ENCODE assay signal across 8 cellular contexts in genomic region chrX:1446984-1447968, GRCh38. TPM values are rescaled to one million over a fixed set of nuclear protein-coding genes. Genes with fewer than 3 reads are reported as not detected.
DNase-seq lines count a peak whose midpoint lies in the region; ATAC-seq, FAIRE-seq and TF ChIP-seq lines count a peak whose summit lies in the region.
"Not testable (repeated sequence)": the region's sequence is repeated elsewhere in the genome, so short reads cannot be mapped to it uniquely, and the experiment has no call there.

No MANE protein-coding gene starts in this region.

- peaks cover 59% of the 10 kb centered on the region for H3K9me3 Mint-ChIP-seq in T-helper 2 cell treated with Interferon-gamma antibody and Interleukin-4, amounts not matched to agents 5 μg/mL and 100 μg/mL, for 36 hours
- H3K9me3 Mint-ChIP-seq in effector memory CD8-positive, alpha-beta T cell = peaks cover 23 to 30% of the 10 kb centered on the region in 2 donors

- H3K36me3 ChIP-seq in lower lobe of right lung = not testable (repeated sequence)

- not testable (repeated sequence) for TF ChIP-seq RAD21 in A549 (conservative IDR thresholded peaks at IDR 0.05 in 1 of 2, IDR thresholded peaks at IDR 0.05 in 1 of 2)

- not testable (repeated sequence) for TF ChIP-seq POLR2A in A549 (IDR thresholded peaks at IDR 0.05; ENCODE audit: low read length)

- CTCF ChIA-PET in A549 (lab: Yijun Ruan, JAX) = not testable (repeated sequence)

- not testable (repeated sequence) for TF ChIP-seq EP300 in A549 (IDR thresholded peaks at IDR 0.05)

- TF ChIP-seq CTCF in A549 (IDR thresholded peaks at IDR 0.05); lower lobe of right lung (IDR thresholded peaks at IDR 0.05): not testable (repeated sequence)

- H3K9me3 ChIP-seq in A549, lower lobe of right lung: not testable (repeated sequence)

- H3K27me3 ChIP-seq in lower lobe of right lung (ENCODE audit: low read depth) = not testable (repeated sequence)

- not testable (repeated sequence) for H3K27me3 Mint-ChIP-seq in T-helper 2 cell treated with Interferon-gamma antibody and Interleukin-4, amounts not matched to agents 5 μg/mL and 100 μg/mL, for 36 hours (ENCODE audit: low read depth); effector memory CD8-positive, alpha-beta T cell

- POLR2A ChIA-PET in A549 (lab: Yijun Ruan, JAX) = not testable (repeated sequence)

- H3K4me1 ChIP-seq in A549 = peaks cover 13% of the 10 kb centered on the region; the same call in 2 of the 3 replicates
- not testable (repeated sequence) for H3K4me1 ChIP-seq in lower lobe of right lung

- intact Hi-C loops in lower lobe of right lung (cut with DNase I) = not testable (repeated sequence)

- WGBS in A549 (ENCODE audit: missing lambda C conversion rate) = 94% methylated on average over 13 of the region's 13 CpGs

- peak; percentile 82 for FAIRE-seq in A549 (lab: Jason Lieb, UNC)

- H3K27ac ChIP-seq in A549, lower lobe of right lung: not testable (repeated sequence)

- not testable (repeated sequence) for H3K4me3 ChIP-seq in A549, lower lobe of right lung

- peak overlapping the region; percentile 45 for H3K27ac Mint-ChIP-seq in T-helper 2 cell treated with Interferon-gamma antibody and Interleukin-4, amounts not matched to agents 5 μg/mL and 100 μg/mL, for 36 hours
- peak overlapping the region in 1 of 2 donors; percentile 17 for H3K27ac Mint-ChIP-seq in effector memory CD8-positive, alpha-beta T cell

- peaks cover 10% of the 10 kb centered on the region for H3K4me1 Mint-ChIP-seq in T-helper 2 cell treated with Interferon-gamma antibody and Interleukin-4, amounts not matched to agents 5 μg/mL and 100 μg/mL, for 36 hours (ENCODE audit: low read depth)
- H3K4me1 Mint-ChIP-seq in effector memory CD8-positive, alpha-beta T cell (ENCODE audit: low read depth in 2 of 2) = peaks cover 36 to 50% of the 10 kb centered on the region in 2 donors

- peaks cover 71% of the 10 kb centered on the region for H3K36me3 Mint-ChIP-seq in T-helper 2 cell treated with Interferon-gamma antibody and Interleukin-4, amounts not matched to agents 5 μg/mL and 100 μg/mL, for 36 hours (ENCODE audit: low read depth)
- H3K36me3 Mint-ChIP-seq in effector memory CD8-positive, alpha-beta T cell (ENCODE audit: insufficient read depth) = peaks cover 46% of the 10 kb centered on the region

- not testable (repeated sequence) for DNase-seq in A549 (ENCODE audit: low read depth in 1 of 2, low spot score in 1 of 2)
- DNase-seq in T-helper 2 cell treated with Interferon-gamma antibody and Interleukin-4, amounts not matched to agents 5 μg/mL and 100 μg/mL, for 36 hours (ENCODE audit: low spot score) = peak; percentile 3
- peak; percentile 25 to 32 for DNase-seq in activated T-cell treated with anti-CD3 and anti-CD28 coated beads, Interleukin-2, amount 50 U/mL, for 48 hours
- peak in 1 of 3 experiments; percentile 2 for DNase-seq in effector memory CD8-positive, alpha-beta T cell
- peak; percentile 4 for DNase-seq in lower lobe of right lung
- DNase-seq in stimulated activated CD4-positive, alpha-beta T cell treated with anti-CD3 and anti-CD28 coated beads, Interleukin-4, amount 100 ng/mL, for 24 hours = peak; percentile 3

- H3K4me2 ChIP-seq in A549 = not testable (repeated sequence)

- not testable (repeated sequence) for H3K4me3 Mint-ChIP-seq in T-helper 2 cell treated with Interferon-gamma antibody and Interleukin-4, amounts not matched to agents 5 μg/mL and 100 μg/mL, for 36 hours
- H3K4me3 Mint-ChIP-seq in effector memory CD8-positive, alpha-beta T cell = peak overlapping the region in 1 of 2 donors; percentile 8

- ATAC-seq in A549, lower lobe of right lung: not testable (repeated sequence)
- ATAC-seq in GM18511 (IDR thresholded peaks at IDR 0.05; ENCODE audit: unreplicated experiment) = peak; percentile 55
- ATAC-seq in HG03108 (IDR thresholded peaks at IDR 0.05; ENCODE audit: unreplicated experiment) = peak; percentile 43
- peak; percentile 56 for ATAC-seq in effector memory CD8-positive, alpha-beta T cell (replicated peaks)

TF ChIP-seq in A549, 52 proteins besides CTCF, POLR2A, EP300 and RAD21:
- peak; percentile 90 for TF ChIP-seq EHMT2 (IDR thresholded peaks at IDR 0.05; ENCODE audit: low read depth)
TF ChIP-seq in A549: peak in this region for 1; not testable (repeated sequence) for 51.

RNA-seq across cellular contexts. Expression of gene ASMTL, which starts 5.4 kb away (rescaled TPM):
- polyA plus RNA-seq in A549 (2011; rRNA removed) (15.4 and 15.6 TPM in 2 replicates), A549 (2017; fragmentation: RNase III; extraction: RNeasy Plus Mini Kit Qiagen cat#74134 plus additional on column Dnase treatment) (12.2 to 14.4 TPM (median 12.3 TPM) in 3 replicates)
- 26.6 and 30.8 TPM in 2 replicates for polyA plus RNA-seq in A549 (2012; cell fraction: cytosol; rRNA removed)
- polyA plus RNA-seq in A549 (2012; cell fraction: nucleus; rRNA removed) = 39.8 and 40.3 TPM in 2 replicates
- 14.7 and 16.7 TPM in 2 replicates for polyA minus RNA-seq in A549 (2011; rRNA and poly(A)+ RNA removed)
- 19.1 TPM for total RNA-seq in lower lobe of right lung

RNA-seq across cellular contexts. Expression of gene SLC25A6, which starts 55.4 kb away (rescaled TPM):
- polyA plus RNA-seq in A549 (2011; rRNA removed) (252 and 291 TPM in 2 replicates), A549 (2017; fragmentation: RNase III; extraction: RNeasy Plus Mini Kit Qiagen cat#74134 plus additional on column Dnase treatment) (439 to 448 TPM (median 446 TPM) in 3 replicates)
- polyA plus RNA-seq in A549 (2012; cell fraction: cytosol; rRNA removed) = 933 and 1,036 TPM in 2 replicates
- 681 and 864 TPM in 2 replicates for polyA plus RNA-seq in A549 (2012; cell fraction: nucleus; rRNA removed)
- 205 and 259 TPM in 2 replicates for polyA minus RNA-seq in A549 (2011; rRNA and poly(A)+ RNA removed)
- total RNA-seq in lower lobe of right lung = 335 TPM
